ENCODE assay signal across 29 cellular contexts in the genomic region with DNA sequence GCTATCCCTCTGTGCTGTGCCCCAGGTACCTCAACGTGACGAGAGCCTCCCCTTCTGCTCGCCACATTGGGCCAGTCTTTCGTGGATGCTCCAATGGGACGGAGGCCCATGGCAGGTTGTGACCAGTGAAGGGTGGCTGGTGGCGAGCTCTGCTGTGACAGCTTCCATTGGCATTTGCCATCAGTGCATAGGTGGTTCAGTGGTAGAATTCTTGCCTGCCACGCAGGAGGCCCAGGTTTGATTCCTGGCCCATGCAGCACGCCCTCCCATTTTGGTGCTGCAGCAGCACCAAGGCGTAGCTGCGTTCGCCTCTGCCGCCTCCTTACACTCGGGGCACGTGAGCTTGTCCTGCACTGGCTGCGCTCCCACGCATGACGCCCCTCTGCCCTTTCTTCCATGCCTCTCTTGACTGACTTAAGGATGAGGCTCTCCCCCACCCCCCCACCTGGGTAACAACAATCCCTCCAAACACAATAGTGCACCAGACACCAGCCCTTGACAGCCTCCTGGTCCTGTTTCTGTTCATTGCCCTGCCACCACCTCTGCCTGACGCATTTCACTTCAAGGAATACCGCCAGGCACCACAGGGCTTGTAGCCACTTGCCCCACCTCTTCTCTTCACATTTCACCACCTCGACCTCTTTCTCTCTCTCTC. TPM values are rescaled to one million over a fixed set of nuclear protein-coding genes. Genes with fewer than 3 reads are reported as not detected.
"Had no signal": no experiment of that assay in that cellular context is flagged by ENCODE, and none has a peak within 500 bp of the region (broad histone marks: within the 10 kb centered on the region; RNA-seq: fewer than 3 reads in every experiment).

No MANE protein-coding gene starts in this region.

- H3K9me3 Mint-ChIP-seq: activated CD4-positive, alpha-beta memory T cell treated with anti-CD3 and anti-CD28 coated beads, Interleukin-2, amount 10 ng/mL, durations not matched to agents 7 days and 5 days; activated CD4-positive, alpha-beta T cell treated with anti-CD3 and anti-CD28 coated beads, Interleukin-2, amount 10 ng/mL, durations not matched to agents 24 days and 14 days; activated naive CD8-positive, alpha-beta T cell treated with anti-CD3 and anti-CD28 coated beads, Interleukin-2, amount 50 U/mL, for 24 hours; nephron; stimulated activated effector memory CD8-positive, alpha-beta T cell treated with anti-CD3 and anti-CD28 coated beads, Interleukin-12 subunit alpha, Interleukin-12 subunit beta, amount 100 ng/mL, for 72 hours; T-helper 1 cell treated with Interleukin-12 subunit alpha and Interleukin-12 subunit beta and Interleukin-4 antibody, amounts not matched to agents 30 μg/mL and 1 μg/mL, for 36 hours had no signal

- H3K27ac ChIP-seq: body of pancreas, esophagus muscularis mucosa, gastrocnemius medialis, pancreas, stomach, suprapubic skin, tibial nerve had no signal

- H3K4me1 Mint-ChIP-seq: activated CD4-positive, alpha-beta memory T cell treated with anti-CD3 and anti-CD28 coated beads, Interleukin-2, amount 10 ng/mL, durations not matched to agents 7 days and 5 days; activated CD4-positive, alpha-beta T cell treated with anti-CD3 and anti-CD28 coated beads, Interleukin-2, amount 10 ng/mL, durations not matched to agents 24 days and 14 days; activated naive CD8-positive, alpha-beta T cell treated with anti-CD3 and anti-CD28 coated beads, Interleukin-2, amount 50 U/mL, for 24 hours; nephron; stimulated activated effector memory CD8-positive, alpha-beta T cell treated with anti-CD3 and anti-CD28 coated beads, Interleukin-12 subunit alpha, Interleukin-12 subunit beta, amount 100 ng/mL, for 72 hours had no signal

- H3K9me3 ChIP-seq: body of pancreas, esophagus muscularis mucosa, gastrocnemius medialis, pancreas, stomach, suprapubic skin, tibial nerve had no signal

- H3K4me3 Mint-ChIP-seq: activated CD4-positive, alpha-beta memory T cell treated with anti-CD3 and anti-CD28 coated beads, Interleukin-2, amount 10 ng/mL, durations not matched to agents 7 days and 5 days; activated CD4-positive, alpha-beta T cell treated with anti-CD3 and anti-CD28 coated beads, Interleukin-2, amount 10 ng/mL, durations not matched to agents 24 days and 14 days; activated naive CD8-positive, alpha-beta T cell treated with anti-CD3 and anti-CD28 coated beads, Interleukin-2, amount 50 U/mL, for 24 hours; nephron; stimulated activated effector memory CD8-positive, alpha-beta T cell treated with anti-CD3 and anti-CD28 coated beads, Interleukin-12 subunit alpha, Interleukin-12 subunit beta, amount 100 ng/mL, for 72 hours; T-helper 1 cell treated with Interleukin-12 subunit alpha and Interleukin-12 subunit beta and Interleukin-4 antibody, amounts not matched to agents 30 μg/mL and 1 μg/mL, for 36 hours had no signal

- H3K4me3 ChIP-seq: body of pancreas, esophagus muscularis mucosa, gastrocnemius medialis, pancreas, stomach, suprapubic skin, tibial nerve had no signal

- H3K27ac Mint-ChIP-seq: activated CD4-positive, alpha-beta memory T cell treated with anti-CD3 and anti-CD28 coated beads, Interleukin-2, amount 10 ng/mL, durations not matched to agents 7 days and 5 days; activated CD4-positive, alpha-beta T cell treated with anti-CD3 and anti-CD28 coated beads, Interleukin-2, amount 10 ng/mL, durations not matched to agents 24 days and 14 days; activated naive CD8-positive, alpha-beta T cell treated with anti-CD3 and anti-CD28 coated beads, Interleukin-2, amount 50 U/mL, for 24 hours; nephron; stimulated activated effector memory CD8-positive, alpha-beta T cell treated with anti-CD3 and anti-CD28 coated beads, Interleukin-12 subunit alpha, Interleukin-12 subunit beta, amount 100 ng/mL, for 72 hours; T-helper 1 cell treated with Interleukin-12 subunit alpha and Interleukin-12 subunit beta and Interleukin-4 antibody, amounts not matched to agents 30 μg/mL and 1 μg/mL, for 36 hours had no signal

- ATAC-seq: activated naive CD8-positive, alpha-beta T cell treated with anti-CD3 and anti-CD28 coated beads, Interleukin-2, amount 50 U/mL, for 24 hours; body of pancreas; gastrocnemius medialis; left colon; pancreas; right cardiac atrium; stimulated activated effector memory CD8-positive, alpha-beta T cell treated with anti-CD3 and anti-CD28 coated beads, Interleukin-12 subunit alpha, Interleukin-12 subunit beta, amount 100 ng/mL, for 72 hours had no signal

- H3K36me3 Mint-ChIP-seq: stimulated activated effector memory CD8-positive, alpha-beta T cell treated with anti-CD3 and anti-CD28 coated beads, Interleukin-12 subunit alpha, Interleukin-12 subunit beta, amount 100 ng/mL, for 72 hours had no signal

- FAIRE-seq: pancreas had no signal

- H3K4me1 ChIP-seq: body of pancreas, esophagus muscularis mucosa, gastrocnemius medialis, pancreas, stomach, tibial nerve had no signal

- DNase-seq: activated CD4-positive, alpha-beta memory T cell treated with anti-CD3 and anti-CD28 coated beads, Interleukin-2, amount 10 ng/mL, durations not matched to agents 7 days and 5 days; activated CD4-positive, alpha-beta T cell treated with anti-CD3 and anti-CD28 coated beads, Interleukin-2, amount 10 ng/mL, durations not matched to agents 24 days and 14 days; activated effector memory CD4-positive, alpha-beta T cell treated with anti-CD3 and anti-CD28 coated beads, Interleukin-2, amount 50 U/mL, for 16 hours; activated naive CD4-positive, alpha-beta T cell treated with anti-CD3 and anti-CD28 coated beads, Interleukin-2, amount 50 U/mL, for 16 hours; activated naive CD8-positive, alpha-beta T cell treated with anti-CD3 and anti-CD28 coated beads, Interleukin-2, amount 50 U/mL, for 24 hours; activated T-cell treated with anti-CD3 and anti-CD28 coated beads for 4 hours; anterior cingulate cortex; body of pancreas; caudate nucleus; dermis blood vessel endothelial cell; effector CD8-positive, alpha-beta T cell; gastrocnemius medialis; hypothalamus; islet precursor cell; left colon; mesenchymal stem cell; stimulated activated CD4-positive, alpha-beta T cell treated with anti-CD3 and anti-CD28 coated beads, Interleukin-12 subunit alpha, Interleukin-12 subunit beta, amount 100 ng/mL, for 4 hours; stomach; T1000 had no signal

- H3K27me3 ChIP-seq: body of pancreas had no signal

- H3K36me3 ChIP-seq: esophagus muscularis mucosa, gastrocnemius medialis, pancreas, stomach, suprapubic skin, tibial nerve had no signal

RNA-seq across cellular contexts. Expression of a gene that starts 24.7 kb away (rescaled TPM):
- total RNA-seq: activated CD4-positive, alpha-beta T cell treated with anti-CD3 and anti-CD28 coated beads, Interleukin-2, amount 10 ng/mL, durations not matched to agents 24 days and 14 days; myocyte; pulmonary artery endothelial cell had no signal

RNA-seq across cellular contexts. Expression of a gene that starts 43.8 kb away (rescaled TPM):
- total RNA-seq: myocyte had no signal
